In the genomic region with DNA sequence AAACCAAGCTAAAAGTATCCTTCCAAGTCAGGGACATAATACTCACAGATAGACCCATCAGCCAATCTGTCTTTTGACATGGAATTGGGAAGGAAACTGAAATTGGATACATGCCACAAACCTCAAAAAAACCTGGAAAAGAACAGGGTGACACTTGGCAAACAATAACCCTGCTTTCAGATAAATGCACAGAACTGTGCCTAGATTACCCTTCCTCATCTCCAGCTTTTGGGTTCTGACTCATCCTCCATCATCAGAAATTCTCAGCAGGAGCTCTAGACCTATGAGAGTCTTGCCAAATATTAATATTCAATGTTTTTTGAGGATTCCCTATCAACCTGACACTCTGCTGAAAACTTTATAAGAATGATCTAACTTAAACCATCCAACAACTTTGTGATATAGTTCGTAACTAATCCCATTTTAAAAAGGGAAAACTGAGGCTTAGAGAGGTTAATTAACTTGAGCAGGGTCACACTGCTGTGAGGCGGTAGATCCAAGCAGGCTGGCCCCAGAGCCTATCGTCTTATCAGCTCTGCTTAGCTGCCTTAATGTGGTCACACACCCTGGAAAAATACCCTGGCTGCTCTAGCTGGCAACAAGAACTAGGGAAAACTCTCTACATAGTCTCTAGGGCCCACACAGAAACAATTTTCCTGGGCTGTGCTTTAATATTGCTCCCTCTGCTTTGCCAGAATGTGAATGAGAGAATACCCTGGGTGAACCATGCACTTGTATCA, we compare ENCODE assay signal across 24 cellular contexts.
"Had no signal": no experiment of that assay in that cellular context is flagged by ENCODE, and none has a peak within 500 bp of the region (broad histone marks: within the 10 kb centered on the region; RNA-seq: fewer than 3 reads in every experiment).

No MANE protein-coding gene starts in this region.

- H3K4me3 ChIP-seq: colonic mucosa, ovary, prostate gland, thyroid gland, upper lobe of right lung had no signal

- H3K27ac Mint-ChIP-seq: activated naive CD4-positive, alpha-beta T cell treated with anti-CD3 and anti-CD28 coated beads, Interleukin-2, amount 50 U/mL, for 72 hours; activated T-cell treated with anti-CD3 and anti-CD28 coated beads, Interleukin-2, amount 50 U/mL, for 24 hours; activated T-helper 17 cell treated with anti-CD3 and anti-CD28 coated beads, Interleukin-2, amount 50 U/mL, for 72 hours; immature natural killer cell; natural killer cell treated with Interleukin-12 subunit alpha and Interleukin-12 subunit beta and Interleukin-15 and Interleukin-18, amount 100 ng/mL, for 72 hours; stimulated activated naive CD8-positive, alpha-beta T cell treated with anti-CD3 and anti-CD28 coated beads, Interleukin-15, Interleukin-2, amounts not matched to agents 100 ng/mL and 50 ng/mL, for 24 hours; T-helper 17 cell had no signal

- DNase-seq: activated CD4-positive, alpha-beta T cell treated with anti-CD3 and anti-CD28 coated beads, Interleukin-2, amount 50 U/mL, for 4 hours; activated CD8-positive, alpha-beta memory T cell treated with anti-CD3 and anti-CD28 coated beads for 24 hours; activated CD8-positive, alpha-beta memory T cell treated with anti-CD3 and anti-CD28 coated beads, Interleukin-2, amount 50 U/mL, for 4 hours; activated T-cell treated with anti-CD3 and anti-CD28 coated beads, Interleukin-2, amount 50 U/mL, for 24 hours; aorta; colonic mucosa; foreskin keratinocyte; immature natural killer cell; ovary; stimulated activated CD4-positive, alpha-beta T cell treated with anti-CD3 and anti-CD28 coated beads, Interleukin-1b, Interleukin-23, amount 100 ng/mL, for 48 hours; substantia nigra; SW 1271; T-helper 17 cell; thyroid gland; upper lobe of right lung had no signal

- H3K9me3 ChIP-seq: colonic mucosa, neutrophil, ovary, prostate gland, thyroid gland, upper lobe of right lung had no signal

- H3K4me1 Mint-ChIP-seq: activated T-helper 17 cell treated with anti-CD3 and anti-CD28 coated beads, Interleukin-2, amount 50 U/mL, for 72 hours; central memory CD8-positive, alpha-beta T cell; immature natural killer cell; T-helper 17 cell had no signal

- H3K36me3 ChIP-seq: colonic mucosa, neutrophil, ovary, prostate gland, thyroid gland, upper lobe of right lung had no signal

- H3K27ac ChIP-seq: colonic mucosa, epithelial cell of prostate, foreskin keratinocyte, neutrophil, ovary, prostate gland, thyroid gland, upper lobe of right lung had no signal

- H3K4me1 ChIP-seq: colonic mucosa, foreskin keratinocyte, prostate gland, thyroid gland, upper lobe of right lung had no signal

- H3K9me3 Mint-ChIP-seq: central memory CD8-positive, alpha-beta T cell; stimulated activated naive CD8-positive, alpha-beta T cell treated with anti-CD3 and anti-CD28 coated beads, Interleukin-15, Interleukin-2, amounts not matched to agents 100 ng/mL and 50 ng/mL, for 24 hours had no signal

- H3K36me3 Mint-ChIP-seq: activated naive CD4-positive, alpha-beta T cell treated with anti-CD3 and anti-CD28 coated beads, Interleukin-2, amount 50 U/mL, for 72 hours; immature natural killer cell; natural killer cell treated with Interleukin-12 subunit alpha and Interleukin-12 subunit beta and Interleukin-15 and Interleukin-18, amount 100 ng/mL, for 72 hours had no signal

- ATAC-seq: activated naive CD4-positive, alpha-beta T cell treated with anti-CD3 and anti-CD28 coated beads, Interleukin-2, amount 50 U/mL, for 72 hours; activated T-helper 17 cell treated with anti-CD3 and anti-CD28 coated beads, Interleukin-2, amount 50 U/mL, for 72 hours; foreskin keratinocyte; left lobe of liver; natural killer cell treated with Interleukin-12 subunit alpha and Interleukin-12 subunit beta and Interleukin-15 and Interleukin-18, amount 100 ng/mL, for 72 hours; T-helper 17 cell; upper lobe of right lung had no signal

- H3K27me3 ChIP-seq: colonic mucosa, foreskin keratinocyte, neutrophil, ovary, thyroid gland, upper lobe of right lung had no signal

- H3K4me3 Mint-ChIP-seq: activated T-cell treated with anti-CD3 and anti-CD28 coated beads, Interleukin-2, amount 50 U/mL, for 24 hours; activated T-helper 17 cell treated with anti-CD3 and anti-CD28 coated beads, Interleukin-2, amount 50 U/mL, for 72 hours; central memory CD8-positive, alpha-beta T cell; immature natural killer cell; natural killer cell treated with Interleukin-12 subunit alpha and Interleukin-12 subunit beta and Interleukin-15 and Interleukin-18, amount 100 ng/mL, for 72 hours; stimulated activated naive CD8-positive, alpha-beta T cell treated with anti-CD3 and anti-CD28 coated beads, Interleukin-15, Interleukin-2, amounts not matched to agents 100 ng/mL and 50 ng/mL, for 24 hours; T-helper 17 cell had no signal

- H3K27me3 Mint-ChIP-seq: activated T-cell treated with anti-CD3 and anti-CD28 coated beads, Interleukin-2, amount 50 U/mL, for 24 hours; natural killer cell treated with Interleukin-12 subunit alpha and Interleukin-12 subunit beta and Interleukin-15 and Interleukin-18, amount 100 ng/mL, for 72 hours; stimulated activated naive CD8-positive, alpha-beta T cell treated with anti-CD3 and anti-CD28 coated beads, Interleukin-15, Interleukin-2, amounts not matched to agents 100 ng/mL and 50 ng/mL, for 24 hours; T-helper 17 cell had no signal
